26 cellular contexts compared by ENCODE assay signal in the genomic region with DNA sequence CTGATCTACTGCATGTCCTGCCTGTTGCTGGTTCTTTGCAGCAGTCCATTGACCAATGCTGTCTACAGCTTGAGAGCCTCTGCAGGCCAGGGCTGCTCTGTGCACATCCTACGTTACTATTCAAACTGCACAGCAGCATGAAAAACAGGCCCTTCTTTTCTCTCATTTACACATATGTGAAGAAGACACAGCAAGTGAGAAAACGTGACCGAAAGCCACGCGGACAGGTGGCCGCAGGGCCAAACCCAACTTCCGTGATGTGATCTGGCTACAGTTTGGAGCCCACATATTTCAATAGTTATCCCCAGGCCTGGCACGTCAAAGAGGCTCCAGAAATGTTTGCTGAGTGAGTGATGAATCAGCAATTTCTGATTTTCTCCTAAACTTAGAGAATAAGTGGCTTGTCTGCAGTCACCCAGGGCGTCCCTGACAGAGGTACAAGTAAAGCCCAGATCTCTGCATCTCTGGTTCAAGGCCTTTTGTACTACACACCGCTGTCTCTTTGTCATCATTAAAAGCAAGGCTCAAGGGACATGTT. TPM values are rescaled to one million over a fixed set of nuclear protein-coding genes. Genes with fewer than 3 reads are reported as not detected.
DNase-seq lines count a peak whose midpoint lies in the region; ATAC-seq, FAIRE-seq and TF ChIP-seq lines count a peak whose summit lies in the region.
"Had no signal": no experiment of that assay in that cellular context is flagged by ENCODE, and none has a peak within 500 bp of the region (broad histone marks: within the 10 kb centered on the region; RNA-seq: fewer than 3 reads in every experiment).

No MANE protein-coding gene starts in this region.

- H3K4me2 ChIP-seq in HepG2 (ENCODE audit: low read depth, low read length) = no peak overlapping the region
- H3K4me2 ChIP-seq: smooth muscle cell had no signal

- no peak for TF ChIP-seq POLR2A in HepG2 (IDR thresholded peaks at IDR 0.05; ENCODE audit: insufficient read depth in 1 of 2, low read depth in 2 of 2, low read length in 2 of 2)
- TF ChIP-seq POLR2A in right lobe of liver (IDR thresholded peaks at IDR 0.05) = no peak

- H3K27me3 Mint-ChIP-seq in activated B cell treated with CpG ODN at 0.5 μM for 24 hours = peaks cover 37% of the 10 kb centered on the region
- H3K27me3 Mint-ChIP-seq in activated T-helper 2 cell treated with anti-CD3 and anti-CD28 coated beads, Interferon-gamma antibody, Interleukin-2, Interleukin-4, amounts not matched to agents 10 μg/mL and 5 μg/mL and 100 μg/mL, durations not matched to agents 14 hours and 24 hours and 36 hours (ENCODE audit: low read depth) = peaks cover 2% of the 10 kb centered on the region

- peak overlapping the region; percentile 42 for H3K27ac Mint-ChIP-seq in activated B cell treated with CpG ODN at 0.5 μM for 24 hours
- no peak overlapping the region for H3K27ac Mint-ChIP-seq in activated T-helper 2 cell treated with anti-CD3 and anti-CD28 coated beads, Interferon-gamma antibody, Interleukin-2, Interleukin-4, amounts not matched to agents 10 μg/mL and 5 μg/mL and 100 μg/mL, durations not matched to agents 14 hours and 24 hours and 36 hours
- H3K27ac Mint-ChIP-seq: activated CD4-positive, alpha-beta memory T cell treated with anti-CD3 and anti-CD28 coated beads, Interleukin-2, amount 10 ng/mL, durations not matched to agents 7 days and 5 days; activated naive CD8-positive, alpha-beta T cell; immature natural killer cell; WTC11 had no signal

- DNase-seq in HepG2 (ENCODE audit: low spot score) (no peak), right lobe of liver (no peak), activated B cell treated with CpG ODN at 0.5 μM for 24 hours (no peak)
- DNase-seq in activated T-helper 2 cell treated with anti-CD3 and anti-CD28 coated beads, Interferon-gamma antibody, Interleukin-2, Interleukin-4, amounts not matched to agents 10 μg/mL and 5 μg/mL and 100 μg/mL, durations not matched to agents 14 hours and 24 hours and 36 hours (ENCODE audit: low spot score) = no peak
- DNase-seq in activated CD4-positive, CD25-positive, alpha-beta regulatory T cell (lab: John Stamatoyannopoulos, UW) = no peak
- DNase-seq in stimulated activated CD4-positive, alpha-beta T cell treated with anti-CD3 and anti-CD28 coated beads, Interleukin-15, amount 100 ng/mL, for 24 hours = no peak
- DNase-seq: 8988T; activated CD4-positive, alpha-beta memory T cell treated with anti-CD3 and anti-CD28 coated beads, Interleukin-2, amount 10 ng/mL, durations not matched to agents 7 days and 5 days; cerebellar nuclear complex; foreskin keratinocyte; GM23248; immature natural killer cell; left lung; midbrain; NCI-H1105 treated with DMSO at 0.1 percent for 48 hours; NCI-H2107; NCI-H510A treated with DMSO at 0.1 percent for 48 hours; upper lobe of right lung had no signal

- no peaks in the 10 kb centered on the region for H3K9me3 Mint-ChIP-seq in activated B cell treated with CpG ODN at 0.5 μM for 24 hours
- H3K9me3 Mint-ChIP-seq in activated T-helper 2 cell treated with anti-CD3 and anti-CD28 coated beads, Interferon-gamma antibody, Interleukin-2, Interleukin-4, amounts not matched to agents 10 μg/mL and 5 μg/mL and 100 μg/mL, durations not matched to agents 14 hours and 24 hours and 36 hours = no peaks in the 10 kb centered on the region
- H3K9me3 Mint-ChIP-seq: activated CD4-positive, alpha-beta memory T cell treated with anti-CD3 and anti-CD28 coated beads, Interleukin-2, amount 10 ng/mL, durations not matched to agents 7 days and 5 days; immature natural killer cell; WTC11 had no signal

- no peak for TF ChIP-seq RAD21 in HepG2 (CRISPR knock-in tag; IDR thresholded peaks at IDR 0.05)

- CTCF ChIA-PET in HepG2 (lab: Yijun Ruan, JAX; ENCODE audit: low intra/inter-chr PET ratio, low total read pairs) = no interaction called here
- CTCF ChIA-PET in activated B cell treated with CpG ODN at 0.5 μM for 24 hours (lab: Charles Lee) = interaction anchor here (1.0 to 1.2 kb wide), 2 partner anchors 8 to 15 kb away, joined by 3 read pairs; no protein-coding TSS in a partner anchor

- no peaks in the 10 kb centered on the region for H3K36me3 ChIP-seq in HepG2 (replicated peaks in 1 of 2; ENCODE audit: control insufficient read depth in 1 of 2, insufficient read depth in 2 of 2, low read length in 2 of 2)
- H3K36me3 ChIP-seq in right lobe of liver = no peaks in the 10 kb centered on the region
- H3K36me3 ChIP-seq: left lung, neutrophil, upper lobe of right lung had no signal

- H3K27ac ChIP-seq in HepG2 (ENCODE audit: extremely low read length, insufficient read depth, low read length) = no peak overlapping the region
- H3K27ac ChIP-seq in right lobe of liver = no peak overlapping the region
- H3K27ac ChIP-seq: foreskin keratinocyte, GM23248, left lung, neutrophil, upper lobe of right lung had no signal

- H3K9me3 ChIP-seq in HepG2 (ENCODE audit: low read length) (no peaks in the 10 kb centered on the region), right lobe of liver (no peaks in the 10 kb centered on the region)
- H3K9me3 ChIP-seq: left lung, neutrophil, upper lobe of right lung had no signal

- WGBS in HepG2 (ENCODE audit: low lambda C conversion rate) = 65% methylated on average over 9 of the region's 10 CpGs
- 69% methylated on average over 7 of the region's 10 CpGs for WGBS in right lobe of liver (ENCODE audit: insufficient coverage, low coverage, low lambda C conversion rate, missing lambda C conversion rate)

- peaks cover 12% of the 10 kb centered on the region for H3K36me3 Mint-ChIP-seq in activated B cell treated with CpG ODN at 0.5 μM for 24 hours (ENCODE audit: low read depth)
- no peaks in the 10 kb centered on the region for H3K36me3 Mint-ChIP-seq in activated T-helper 2 cell treated with anti-CD3 and anti-CD28 coated beads, Interferon-gamma antibody, Interleukin-2, Interleukin-4, amounts not matched to agents 10 μg/mL and 5 μg/mL and 100 μg/mL, durations not matched to agents 14 hours and 24 hours and 36 hours (ENCODE audit: low read depth)
- H3K36me3 Mint-ChIP-seq: activated naive CD8-positive, alpha-beta T cell; immature natural killer cell; WTC11 had no signal

- H3K9ac ChIP-seq in HepG2 (ENCODE audit: insufficient read depth, low read depth, low read length) = no peak overlapping the region
- H3K9ac ChIP-seq: GM23248 had no signal

- no peak overlapping the region for H3K4me3 Mint-ChIP-seq in activated B cell treated with CpG ODN at 0.5 μM for 24 hours
- H3K4me3 Mint-ChIP-seq in activated T-helper 2 cell treated with anti-CD3 and anti-CD28 coated beads, Interferon-gamma antibody, Interleukin-2, Interleukin-4, amounts not matched to agents 10 μg/mL and 5 μg/mL and 100 μg/mL, durations not matched to agents 14 hours and 24 hours and 36 hours (ENCODE audit: low read depth) = no peak overlapping the region
- H3K4me3 Mint-ChIP-seq: activated CD4-positive, alpha-beta memory T cell treated with anti-CD3 and anti-CD28 coated beads, Interleukin-2, amount 10 ng/mL, durations not matched to agents 7 days and 5 days; activated naive CD8-positive, alpha-beta T cell; immature natural killer cell; WTC11 had no signal

- in situ Hi-C loops in HepG2 (cut with HindIII; ENCODE audit: extremely low pct_ligation_motif_present, low pct_unique_long_range_greater_than_20kb) = no loop called here

- intact Hi-C loops in HepG2 (cut with micrococcal nuclease; ENCODE audit: unreplicated experiment) (no loop called here), right lobe of liver (cut with DNase I) (no loop called here), activated B cell treated with CpG ODN at 0.5 μM for 24 hours (cut with micrococcal nuclease) (no loop called here)
- intact Hi-C loops in activated T-helper 2 cell treated with anti-CD3 and anti-CD28 coated beads, Interferon-gamma antibody, Interleukin-2, Interleukin-4, amounts not matched to agents 10 μg/mL and 5 μg/mL and 100 μg/mL, durations not matched to agents 14 hours and 24 hours and 36 hours (cut with micrococcal nuclease) = no loop called here

- FAIRE-seq in HepG2 (lab: Jason Lieb, UNC) = no peak

- no peak for TF ChIP-seq EP300 in HepG2 (IDR thresholded peaks at IDR 0.05; ENCODE audit: low read depth in 2 of 2, low read length in 2 of 2)
- TF ChIP-seq EP300 in HepG2 (CRISPR knock-in tag; IDR thresholded peaks at IDR 0.05; ENCODE audit: borderline replicate concordance) = no peak

- no peaks in the 10 kb centered on the region for H3K79me2 ChIP-seq in HepG2 (ENCODE audit: insufficient read depth, low read length)

- H3K27me3 ChIP-seq in HepG2 (ENCODE audit: control insufficient read depth in 1 of 2, insufficient read depth in 2 of 2, low read length in 2 of 2) (peaks cover 1 to 19% of the 10 kb centered on the region in 2 experiments; a peak in 2 of 5 replicates), right lobe of liver (no peaks in the 10 kb centered on the region)
- H3K27me3 ChIP-seq: foreskin keratinocyte, upper lobe of right lung had no signal

- TF ChIP-seq CTCF in HepG2 (CRISPR knock-in tag; IDR thresholded peaks at IDR 0.05) (no peak), right lobe of liver (IDR thresholded peaks at IDR 0.05) (no peak), activated B cell treated with CpG ODN at 0.5 μM for 24 hours (IDR thresholded peaks at IDR 0.05) (no peak)

- no peak overlapping the region for H3K4me3 ChIP-seq in HepG2 (replicated peaks in 1 of 3; ENCODE audit: insufficient read depth in 1 of 3, low read depth in 2 of 3, low read length in 3 of 3)
- no peak overlapping the region for H3K4me3 ChIP-seq in right lobe of liver
- H3K4me3 ChIP-seq: GM23248, left lung, smooth muscle cell, upper lobe of right lung had no signal

- POLR2A ChIA-PET in HepG2 (lab: Yijun Ruan, JAX) (no interaction called here), activated B cell treated with CpG ODN at 0.5 μM for 24 hours (lab: Charles Lee) (interaction anchor here (1.7 to 7.2 kb wide), 3 partner anchors 12 to 43 kb away, joined by 6 to 68 read pairs (median 15); no protein-coding TSS in a partner anchor)

- H4K20me1 ChIP-seq in HepG2 (ENCODE audit: insufficient read depth, low read length) = no peaks in the 10 kb centered on the region

- ATAC-seq in HepG2 (0 out of 3 replicates have a peak, but pooled peaks have one; percentile 36), right lobe of liver (no peak), HG02798 (IDR thresholded peaks at IDR 0.05; ENCODE audit: poor library complexity, unreplicated experiment) (peak; percentile 38), activated B cell treated with CpG ODN at 0.5 μM for 24 hours (ENCODE audit: low read depth) (no peak), GM19463 (IDR thresholded peaks at IDR 0.05; ENCODE audit: unreplicated experiment) (no peak)
- ATAC-seq: foreskin keratinocyte, left lung, SK-N-SH treated with all-trans-retinoic acid at 6 μM for 48 hours had no signal

- H3K4me1 Mint-ChIP-seq in activated B cell treated with CpG ODN at 0.5 μM for 24 hours = peaks cover 79% of the 10 kb centered on the region
- H3K4me1 Mint-ChIP-seq in activated T-helper 2 cell treated with anti-CD3 and anti-CD28 coated beads, Interferon-gamma antibody, Interleukin-2, Interleukin-4, amounts not matched to agents 10 μg/mL and 5 μg/mL and 100 μg/mL, durations not matched to agents 14 hours and 24 hours and 36 hours (ENCODE audit: low read depth) = no peaks in the 10 kb centered on the region
- H3K4me1 Mint-ChIP-seq: activated CD4-positive, alpha-beta memory T cell treated with anti-CD3 and anti-CD28 coated beads, Interleukin-2, amount 10 ng/mL, durations not matched to agents 7 days and 5 days; immature natural killer cell had no signal

- no TSS peak for BruUV-seq in HepG2 (replicated peaks; lab: Mats Ljungman, UMichigan)

- H3K4me1 ChIP-seq in HepG2 (ENCODE audit: insufficient read depth, low read length) = peaks cover 3% of the 10 kb centered on the region
- peaks cover 0 to 2% (median 0%) of the 10 kb centered on the region in 4 donors for H3K4me1 ChIP-seq in right lobe of liver
- H3K4me1 ChIP-seq: foreskin keratinocyte, left lung, upper lobe of right lung had no signal

- H2AFZ ChIP-seq in HepG2 (ENCODE audit: low read length) = no peak overlapping the region
- H2AFZ ChIP-seq: GM23248 had no signal

RNA-seq across cellular contexts. Expression of a gene that starts 17.9 kb away (rescaled TPM):
- not detected in 2 replicates for total RNA-seq in HepG2 (2016; rRNA removed; fragmentation: Illumina TruSeq; extraction: Trizol)
- not detected in 2 replicates for total RNA-seq in HepG2 (2016; cell fraction: cytosol; rRNA removed; fragmentation: Illumina TruSeq; extraction: Trizol; ENCODE audit: low read depth)
- total RNA-seq in HepG2 (2016; cell fraction: insoluble cytoplasmic fraction; rRNA removed; fragmentation: Illumina TruSeq; extraction: Trizol) = not detected in 2 replicates
- total RNA-seq in HepG2 (2016; cell fraction: membrane; rRNA removed; fragmentation: Illumina TruSeq; extraction: Trizol) = not detected in 2 replicates
- total RNA-seq in HepG2 (2016; cell fraction: nucleus; rRNA removed; fragmentation: Illumina TruSeq; extraction: Trizol) = not detected in 2 replicates
- not detected in 2 replicates for polyA plus RNA-seq in HepG2 (2011; rRNA removed)
- polyA plus RNA-seq in HepG2 (2011; cell fraction: cytosol; rRNA removed) = not detected in 2 replicates
- not detected in 2 replicates for polyA plus RNA-seq in HepG2 (2011; cell fraction: nucleus; rRNA removed)
- not detected in 2 replicates for polyA plus RNA-seq in HepG2 (2012)
- polyA plus RNA-seq in HepG2 (2016; cell fraction: cytosol; fragmentation: Illumina TruSeq; extraction: Trizol; ENCODE audit: low read depth) = not detected in 2 replicates
- polyA plus RNA-seq in HepG2 (2016; cell fraction: insoluble cytoplasmic fraction; fragmentation: Illumina TruSeq; extraction: Trizol; ENCODE audit: low read depth) = not detected in 2 replicates
- not detected in 2 replicates for polyA plus RNA-seq in HepG2 (2016; cell fraction: membrane; fragmentation: Illumina TruSeq; extraction: Trizol; ENCODE audit: low read depth)
- not detected in 2 replicates for polyA plus RNA-seq in HepG2 (2016; cell fraction: nucleus; fragmentation: Illumina TruSeq; extraction: Trizol; ENCODE audit: insufficient read depth, low read depth)
- not detected in 2 replicates for polyA minus RNA-seq in HepG2 (2011; rRNA and poly(A)+ RNA removed; ENCODE audit: low replicate concordance)
- polyA minus RNA-seq in HepG2 (2011; cell fraction: cytosol; rRNA and poly(A)+ RNA removed) = not detected in 2 replicates
- not detected in 2 replicates for polyA minus RNA-seq in HepG2 (2011; cell fraction: nucleus; rRNA and poly(A)+ RNA removed)
- total RNA-seq in right lobe of liver = not detected
- 1.1 and 1.2 TPM in 2 replicates for total RNA-seq in activated B cell treated with CpG ODN at 0.5 μM for 24 hours
- not detected in 2 replicates for total RNA-seq in activated T-helper 2 cell treated with anti-CD3 and anti-CD28 coated beads, Interferon-gamma antibody, Interleukin-2, Interleukin-4, amounts not matched to agents 10 μg/mL and 5 μg/mL and 100 μg/mL, durations not matched to agents 14 hours and 24 hours and 36 hours
- total RNA-seq: activated CD4-positive, alpha-beta memory T cell treated with anti-CD3 and anti-CD28 coated beads, Interleukin-2, amount 10 ng/mL, durations not matched to agents 7 days and 5 days; foreskin keratinocyte; GM23248; left lung; smooth muscle cell; upper lobe of right lung had no signal
- polyA plus RNA-seq: BJ, foreskin keratinocyte, GM23248, immature natural killer cell, smooth muscle cell had no signal

RNA-seq across cellular contexts. Expression of a gene that starts 45.6 kb away (rescaled TPM):
- total RNA-seq in HepG2 (2016; rRNA removed; fragmentation: Illumina TruSeq; extraction: Trizol) (not detected in 2 replicates), right lobe of liver (under 1 TPM in 1 of 6 experiments, not detected in 5; 0.15 TPM), activated B cell treated with CpG ODN at 0.5 μM for 24 hours (228 and 234 TPM in 2 replicates)
- total RNA-seq in HepG2 (2016; cell fraction: cytosol; rRNA removed; fragmentation: Illumina TruSeq; extraction: Trizol; ENCODE audit: low read depth) = not detected in 2 replicates
- total RNA-seq in HepG2 (2016; cell fraction: insoluble cytoplasmic fraction; rRNA removed; fragmentation: Illumina TruSeq; extraction: Trizol) = not detected in 2 replicates
- not detected in 2 replicates for total RNA-seq in HepG2 (2016; cell fraction: membrane; rRNA removed; fragmentation: Illumina TruSeq; extraction: Trizol)
- not detected in 2 replicates for total RNA-seq in HepG2 (2016; cell fraction: nucleus; rRNA removed; fragmentation: Illumina TruSeq; extraction: Trizol)
- not detected in 2 replicates for polyA plus RNA-seq in HepG2 (2011; rRNA removed)
- not detected in 2 replicates for polyA plus RNA-seq in HepG2 (2011; cell fraction: cytosol; rRNA removed)
- not detected in 2 replicates for polyA plus RNA-seq in HepG2 (2011; cell fraction: nucleus; rRNA removed)
- not detected in 2 replicates for polyA plus RNA-seq in HepG2 (2012)
- not detected in 2 replicates for polyA plus RNA-seq in HepG2 (2016; cell fraction: cytosol; fragmentation: Illumina TruSeq; extraction: Trizol; ENCODE audit: low read depth)
- polyA plus RNA-seq in HepG2 (2016; cell fraction: insoluble cytoplasmic fraction; fragmentation: Illumina TruSeq; extraction: Trizol; ENCODE audit: low read depth) = not detected in 2 replicates
- not detected in 2 replicates for polyA plus RNA-seq in HepG2 (2016; cell fraction: membrane; fragmentation: Illumina TruSeq; extraction: Trizol; ENCODE audit: low read depth)
- not detected in 2 replicates for polyA plus RNA-seq in HepG2 (2016; cell fraction: nucleus; fragmentation: Illumina TruSeq; extraction: Trizol; ENCODE audit: insufficient read depth, low read depth)
- not detected in 2 replicates for polyA minus RNA-seq in HepG2 (2011; rRNA and poly(A)+ RNA removed; ENCODE audit: low replicate concordance)
- polyA minus RNA-seq in HepG2 (2011; cell fraction: cytosol; rRNA and poly(A)+ RNA removed) = not detected in 2 replicates
- polyA minus RNA-seq in HepG2 (2011; cell fraction: nucleus; rRNA and poly(A)+ RNA removed) = not detected in 2 replicates
- not detected in 2 replicates for total RNA-seq in activated T-helper 2 cell treated with anti-CD3 and anti-CD28 coated beads, Interferon-gamma antibody, Interleukin-2, Interleukin-4, amounts not matched to agents 10 μg/mL and 5 μg/mL and 100 μg/mL, durations not matched to agents 14 hours and 24 hours and 36 hours
- total RNA-seq: activated CD4-positive, alpha-beta memory T cell treated with anti-CD3 and anti-CD28 coated beads, Interleukin-2, amount 10 ng/mL, durations not matched to agents 7 days and 5 days; foreskin keratinocyte; GM23248; left lung; smooth muscle cell; upper lobe of right lung had no signal
- polyA plus RNA-seq: BJ, foreskin keratinocyte, GM23248, smooth muscle cell had no signal

Comparison
In these comparisons a context has a peak if more than half of its experiments do, and no peak if none do; other contexts are left out.
1. ATAC-seq: peak in HepG2 (single experiment) and HG02798 (single experiment); none in right lobe of liver (0 of 4), activated B cell treated with CpG ODN at 0.5 μM for 24 hours (single experiment) and GM19463 (single experiment).
2. RNA of a gene that starts 45.6 kb away (total RNA-seq): 228 to 234 TPM in activated B cell treated with CpG ODN at 0.5 μM for 24 hours; not detected in HepG2, 0.15 TPM in right lobe of liver and not detected in activated T-helper 2 cell treated with anti-CD3 and anti-CD28 coated beads, Interferon-gamma antibody, Interleukin-2, Interleukin-4, amounts not matched to agents 10 μg/mL and 5 μg/mL and 100 μg/mL, durations not matched to agents 14 hours and 24 hours and 36 hours; every median in the first group is over 100 times any median in the second.